27 cellular contexts compared by ENCODE assay signal in the genomic region with DNA sequence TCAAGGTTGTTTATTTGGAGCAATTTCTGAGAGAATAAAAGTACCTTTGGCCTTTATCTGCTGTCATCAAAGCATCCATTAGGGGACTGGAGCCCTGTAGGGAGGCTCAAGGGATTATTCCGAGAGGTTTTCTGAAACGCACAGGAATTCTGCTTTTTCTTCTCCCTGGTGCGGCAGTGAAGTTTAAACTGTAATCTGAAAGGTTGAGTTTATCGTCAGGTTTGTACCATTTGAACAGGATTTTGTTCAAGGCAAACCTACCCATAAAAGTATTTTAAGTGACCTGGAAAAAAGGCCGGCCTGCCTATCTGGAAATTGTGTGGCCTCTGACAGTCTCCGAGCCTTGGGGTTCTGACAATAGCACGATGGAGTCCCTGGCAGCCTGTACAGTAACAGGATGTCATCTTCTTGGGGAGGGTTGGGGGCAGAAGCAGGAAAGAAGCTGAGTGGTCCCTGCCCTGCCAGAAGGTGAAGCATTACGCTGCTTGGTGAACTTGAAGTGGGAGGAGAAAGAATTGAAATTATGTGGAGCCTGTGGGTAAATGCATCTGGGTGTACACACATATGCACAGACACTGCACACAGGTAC.
"Had no signal": no experiment of that assay in that cellular context is flagged by ENCODE, and none has a peak within 500 bp of the region (broad histone marks: within the 10 kb centered on the region; RNA-seq: fewer than 3 reads in every experiment).

No MANE protein-coding gene starts in this region.

- H3K36me3 Mint-ChIP-seq: activated CD8-positive, alpha-beta memory T cell treated with anti-CD3 and anti-CD28 coated beads, Interleukin-2, amount 10 ng/mL, durations not matched to agents 7 days and 5 days; activated naive CD4-positive, alpha-beta T cell treated with anti-CD3 and anti-CD28 coated beads, Interleukin-2, amount 50 U/mL, for 24 hours; T-cell had no signal

- H3K27ac Mint-ChIP-seq: activated B cell treated with CpG ODN at 0.5 μM for 24 hours; activated CD4-positive, alpha-beta T cell treated with anti-CD3 and anti-CD28 coated beads, Interleukin-2, amount 10 ng/mL, durations not matched to agents 24 days and 14 days; activated CD8-positive, alpha-beta memory T cell treated with anti-CD3 and anti-CD28 coated beads, Interleukin-2, amount 10 ng/mL, durations not matched to agents 7 days and 5 days; activated naive CD4-positive, alpha-beta T cell treated with anti-CD3 and anti-CD28 coated beads, Interleukin-2, amount 50 U/mL, for 24 hours; activated T-cell treated with anti-CD3 and anti-CD28 coated beads, Interleukin-2, amount 50 U/mL, for 24 hours; activated T-helper 1 cell treated with anti-CD3 and anti-CD28 coated beads, Interleukin-12 subunit alpha, Interleukin-12 subunit beta, Interleukin-2, Interleukin-4 antibody, amounts not matched to agents 30 ng/mL and 10 ng/mL and 1 ng/mL, durations not matched to agents 14 hours and 24 hours and 36 hours; T-cell had no signal

- H3K4me3 Mint-ChIP-seq: activated B cell treated with CpG ODN at 0.5 μM for 24 hours; activated CD4-positive, alpha-beta T cell treated with anti-CD3 and anti-CD28 coated beads, Interleukin-2, amount 10 ng/mL, durations not matched to agents 24 days and 14 days; activated CD8-positive, alpha-beta memory T cell treated with anti-CD3 and anti-CD28 coated beads, Interleukin-2, amount 10 ng/mL, durations not matched to agents 7 days and 5 days; activated naive CD4-positive, alpha-beta T cell treated with anti-CD3 and anti-CD28 coated beads, Interleukin-2, amount 50 U/mL, for 24 hours; activated T-cell treated with anti-CD3 and anti-CD28 coated beads, Interleukin-2, amount 50 U/mL, for 24 hours; activated T-helper 1 cell treated with anti-CD3 and anti-CD28 coated beads, Interleukin-12 subunit alpha, Interleukin-12 subunit beta, Interleukin-2, Interleukin-4 antibody, amounts not matched to agents 30 ng/mL and 10 ng/mL and 1 ng/mL, durations not matched to agents 14 hours and 24 hours and 36 hours; T-cell had no signal

- ATAC-seq: activated CD8-positive, alpha-beta memory T cell treated with anti-CD3 and anti-CD28 coated beads, Interleukin-2, amount 10 ng/mL, durations not matched to agents 7 days and 5 days; T-cell had no signal

- H3K4me1 Mint-ChIP-seq: activated B cell treated with CpG ODN at 0.5 μM for 24 hours; activated CD4-positive, alpha-beta T cell treated with anti-CD3 and anti-CD28 coated beads, Interleukin-2, amount 10 ng/mL, durations not matched to agents 24 days and 14 days; activated CD8-positive, alpha-beta memory T cell treated with anti-CD3 and anti-CD28 coated beads, Interleukin-2, amount 10 ng/mL, durations not matched to agents 7 days and 5 days; activated naive CD4-positive, alpha-beta T cell treated with anti-CD3 and anti-CD28 coated beads, Interleukin-2, amount 50 U/mL, for 24 hours; T-cell had no signal

- DNase-seq: activated B cell treated with CpG ODN at 0.5 μM for 24 hours; activated CD4-positive, alpha-beta T cell treated with anti-CD3 and anti-CD28 coated beads for 1 hour; activated CD4-positive, alpha-beta T cell treated with anti-CD3 and anti-CD28 coated beads, Interleukin-2, amount 10 ng/mL, durations not matched to agents 24 days and 14 days; activated CD4-positive, alpha-beta T cell treated with anti-CD3 and anti-CD28 coated beads, Interleukin-2, amount 50 U/mL, for 48 hours; activated CD8-positive, alpha-beta memory T cell treated with anti-CD3 and anti-CD28 coated beads, Interleukin-2, amount 10 ng/mL, durations not matched to agents 7 days and 5 days; activated effector memory CD4-positive, alpha-beta T cell treated with Interleukin-2 at 50 U/mL for 16 hours; activated naive CD4-positive, alpha-beta T cell; activated T-cell treated with anti-CD3 and anti-CD28 coated beads, Interleukin-2, amount 50 U/mL, for 24 hours; amniotic stem cell; MG63; MV-4-11; NCI-H1092 treated with DMSO at 0.1 percent for 48 hours; NCI-H1417 treated with DMSO at 0.1 percent for 48 hours; NCI-H2029; NCI-H2107; NCI-H2171 treated with DMSO at 0.1 percent for 48 hours; PC-9; SIG-M5; T-helper 2 cell; T1000 had no signal

- H3K4me3 ChIP-seq: ascending aorta, body of pancreas, MG63, PC-9 had no signal

- H3K27me3 ChIP-seq: ascending aorta, body of pancreas, MG63 had no signal

- H3K27ac ChIP-seq: ascending aorta, body of pancreas, PC-9 had no signal

- H3K9me3 Mint-ChIP-seq: activated B cell treated with CpG ODN at 0.5 μM for 24 hours; activated CD4-positive, alpha-beta T cell treated with anti-CD3 and anti-CD28 coated beads, Interleukin-2, amount 10 ng/mL, durations not matched to agents 24 days and 14 days; activated naive CD4-positive, alpha-beta T cell treated with anti-CD3 and anti-CD28 coated beads, Interleukin-2, amount 50 U/mL, for 24 hours; activated T-cell treated with anti-CD3 and anti-CD28 coated beads, Interleukin-2, amount 50 U/mL, for 24 hours; activated T-helper 1 cell treated with anti-CD3 and anti-CD28 coated beads, Interleukin-12 subunit alpha, Interleukin-12 subunit beta, Interleukin-2, Interleukin-4 antibody, amounts not matched to agents 30 ng/mL and 10 ng/mL and 1 ng/mL, durations not matched to agents 14 hours and 24 hours and 36 hours had no signal

- H3K4me1 ChIP-seq: ascending aorta had no signal

- FAIRE-seq: bronchial epithelial cell, TTC549 had no signal

- H3K27me3 Mint-ChIP-seq: activated B cell treated with CpG ODN at 0.5 μM for 24 hours; activated CD4-positive, alpha-beta T cell treated with anti-CD3 and anti-CD28 coated beads, Interleukin-2, amount 10 ng/mL, durations not matched to agents 24 days and 14 days; activated CD8-positive, alpha-beta memory T cell treated with anti-CD3 and anti-CD28 coated beads, Interleukin-2, amount 10 ng/mL, durations not matched to agents 7 days and 5 days; activated naive CD4-positive, alpha-beta T cell treated with anti-CD3 and anti-CD28 coated beads, Interleukin-2, amount 50 U/mL, for 24 hours; activated T-cell treated with anti-CD3 and anti-CD28 coated beads, Interleukin-2, amount 50 U/mL, for 24 hours; T-cell had no signal

- H3K36me3 ChIP-seq: ascending aorta, MG63 had no signal

- H3K9me3 ChIP-seq: ascending aorta, body of pancreas, MG63 had no signal
